12 cellular contexts compared by ENCODE assay signal in the genomic region with DNA sequence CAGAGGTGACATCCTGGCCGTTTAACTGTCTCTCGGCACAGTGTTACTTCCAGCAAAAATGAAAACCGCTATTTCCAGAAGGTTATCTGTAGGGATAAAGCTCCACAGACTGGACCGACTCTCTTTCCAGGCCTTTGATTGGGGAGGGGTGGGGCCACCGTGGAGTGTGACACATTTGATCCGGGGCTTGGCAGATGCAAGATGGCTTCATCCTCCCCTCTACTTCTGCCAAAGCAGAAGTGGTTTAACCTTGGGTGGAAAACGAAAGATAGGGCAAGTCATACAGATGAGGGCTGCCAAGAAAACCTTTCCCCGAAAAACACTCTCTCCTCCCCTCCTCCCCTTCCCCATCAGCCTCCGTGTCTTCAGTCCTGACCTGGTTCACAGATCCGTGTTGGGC.
DNase-seq lines count a peak whose midpoint lies in the region; ATAC-seq and TF ChIP-seq lines count a peak whose summit lies in the region.
"Had no signal": no experiment of that assay in that cellular context is flagged by ENCODE, and none has a peak within 500 bp of the region (broad histone marks: within the 10 kb centered on the region; RNA-seq: fewer than 3 reads in every experiment).

No MANE protein-coding gene starts in this region.

- TF ChIP-seq CTCF in GM23338 (conservative IDR thresholded peaks at IDR 0.05; ENCODE audit: low read depth in 2 of 2) (no peak), OCI-LY3 (IDR thresholded peaks at IDR 0.05; ENCODE audit: low read depth, low read length) (no peak), gastroesophageal sphincter (IDR thresholded peaks at IDR 0.05) (no peak), psoas muscle (IDR thresholded peaks at IDR 0.05) (no peak)

- intact Hi-C loops in psoas muscle (cut with DNase I), result no loop called here

- ATAC-seq in GM23338, result no peak
- peak; percentile 39 for ATAC-seq in gastroesophageal sphincter
- ATAC-seq in psoas muscle, result peak; percentile 84 to 88 (median 86)

- peaks cover 12% of the 10 kb centered on the region for H3K36me3 Mint-ChIP-seq in GM23338 (ENCODE audit: low read depth)

- DNase-seq in GM23338 (ENCODE audit: low spot score) (no peak), psoas muscle (peak; percentile 72 to 81), NCI-H1092 (lab: John Stamatoyannopoulos, UW) (no peak), NCI-H345 treated with DMSO at 0.1 percent for 48 hours (lab: John Stamatoyannopoulos, UW; ENCODE audit: unreplicated experiment) (no peak)
- no peak for DNase-seq in effector CD8-positive, alpha-beta T cell (lab: John Stamatoyannopoulos, UW)
- DNase-seq in stimulated activated CD4-positive, alpha-beta T cell treated with anti-CD3 and anti-CD28 coated beads, Interleukin-4, amount 100 ng/mL, for 1 hour, result no peak
- DNase-seq: dermis blood vessel endothelial cell; stimulated activated CD4-positive, alpha-beta T cell treated with anti-CD3 and anti-CD28 coated beads, Interleukin-2, amount 100 ng/mL, for 24 hours; stimulated activated naive CD4-positive, alpha-beta T cell had no signal

- 0 out of 2 replicates have a peak overlapping the region, but pooled peaks have one; percentile 14 for H3K27ac ChIP-seq in GM23338 (ENCODE audit: low read depth)
- peak overlapping the region; percentile 55 for H3K27ac ChIP-seq in OCI-LY3 (ENCODE audit: low read length)
- no peak overlapping the region for H3K27ac ChIP-seq in gastroesophageal sphincter
- H3K27ac ChIP-seq in psoas muscle, result peak overlapping the region; percentile 90
- H3K27ac ChIP-seq: VCaP had no signal

- H3K79me2 ChIP-seq in GM23338 (replicated peaks; ENCODE audit: insufficient read depth) (0 out of 2 replicates have a peak, but pooled peaks cover 4% of the 10 kb centered on the region), OCI-LY3 (ENCODE audit: low read length) (no peaks in the 10 kb centered on the region)

- H3K4me3 Mint-ChIP-seq in GM23338, result no peak overlapping the region

- no peaks in the 10 kb centered on the region for H3K9me2 ChIP-seq in GM23338 (ENCODE audit: insufficient read depth)

- H3K4me1 ChIP-seq in GM23338 (ENCODE audit: insufficient read depth) (peaks cover 14% of the 10 kb centered on the region), OCI-LY3 (ENCODE audit: low read length) (peaks cover 17% of the 10 kb centered on the region), gastroesophageal sphincter (no peaks in the 10 kb centered on the region), psoas muscle (peaks cover 21% of the 10 kb centered on the region)

- H3K9me3 ChIP-seq in OCI-LY3 (ENCODE audit: insufficient read depth, low read length) (no peaks in the 10 kb centered on the region), gastroesophageal sphincter (no peaks in the 10 kb centered on the region), psoas muscle (no peaks in the 10 kb centered on the region)

- H3K27me3 ChIP-seq in GM23338 (ENCODE audit: insufficient read depth) (no peaks in the 10 kb centered on the region), OCI-LY3 (ENCODE audit: low read depth, low read length) (no peaks in the 10 kb centered on the region), gastroesophageal sphincter (no peaks in the 10 kb centered on the region), psoas muscle (ENCODE audit: insufficient read depth in 3 of 3, low read length in 2 of 3) (no peaks in the 10 kb centered on the region)

- no peak overlapping the region for H3K4me3 ChIP-seq in GM23338
- H3K4me3 ChIP-seq in OCI-LY3 (ENCODE audit: low read length), result peak overlapping the region; percentile 59
- no peak overlapping the region for H3K4me3 ChIP-seq in gastroesophageal sphincter
- no peak overlapping the region for H3K4me3 ChIP-seq in psoas muscle

- H3K9ac ChIP-seq in OCI-LY3 (ENCODE audit: low read length), result no peak overlapping the region

- H3K27me3 Mint-ChIP-seq in GM23338 (ENCODE audit: insufficient read depth, low read depth, poor library complexity), result peaks cover 2% of the 10 kb centered on the region

- H4K20me1 ChIP-seq in GM23338 (replicated peaks; ENCODE audit: insufficient read depth) (no peaks in the 10 kb centered on the region; the same call in 1 of the 2 replicates), OCI-LY3 (ENCODE audit: insufficient read depth, low read length) (no peaks in the 10 kb centered on the region)

- TF ChIP-seq POLR2A in gastroesophageal sphincter (IDR thresholded peaks at IDR 0.05), result no peak

- H3K4me1 Mint-ChIP-seq in GM23338, result peaks cover 12% of the 10 kb centered on the region

- peaks cover 3% of the 10 kb centered on the region; the same call in 1 of the 2 replicates for H3F3A ChIP-seq in GM23338 (replicated peaks; ENCODE audit: low read depth)

- no peak for TF ChIP-seq EP300 in gastroesophageal sphincter (IDR thresholded peaks at IDR 0.05)

- no peak overlapping the region for H3K27ac Mint-ChIP-seq in GM23338

- H3K4me2 ChIP-seq in GM23338, result no peak overlapping the region
- peak overlapping the region; percentile 73 for H3K4me2 ChIP-seq in OCI-LY3 (ENCODE audit: low read length)

- H3K36me3 ChIP-seq in GM23338 (ENCODE audit: insufficient read depth), result 0 out of 2 replicates have a peak, but pooled peaks cover 6% of the 10 kb centered on the region
- peaks cover 2% of the 10 kb centered on the region for H3K36me3 ChIP-seq in OCI-LY3 (replicated peaks; ENCODE audit: low read depth, low read length)
- peaks cover 0 to 16% of the 10 kb centered on the region in 2 donors for H3K36me3 ChIP-seq in gastroesophageal sphincter
- no peaks in the 10 kb centered on the region for H3K36me3 ChIP-seq in psoas muscle (ENCODE audit: insufficient read depth in 1 of 2, low read depth in 1 of 2)

- WGBS in gastroesophageal sphincter (ENCODE audit: low coverage in 1 of 2), 2 donors, result 24 to 34% methylated on average over 4 to 9 of the region's 10 CpGs
- WGBS in psoas muscle, 3 donors, result 23 to 36% (median 26%) methylated on average over 10 of the region's 10 CpGs

- H3K9me3 Mint-ChIP-seq in GM23338, result no peaks in the 10 kb centered on the region

- H2AFZ ChIP-seq in GM23338, result no peak overlapping the region
- H2AFZ ChIP-seq in OCI-LY3 (ENCODE audit: low read depth, low read length), result no peak overlapping the region

TF ChIP-seq in GM23338, 12 proteins besides CTCF, POLR2A, EP300 and RAD21:
- TF ChIP-seq EZH2 (IDR thresholded peaks at IDR 0.05; ENCODE audit: low read depth, unreplicated experiment), result no peak
- TF ChIP-seq, protein P1, sequence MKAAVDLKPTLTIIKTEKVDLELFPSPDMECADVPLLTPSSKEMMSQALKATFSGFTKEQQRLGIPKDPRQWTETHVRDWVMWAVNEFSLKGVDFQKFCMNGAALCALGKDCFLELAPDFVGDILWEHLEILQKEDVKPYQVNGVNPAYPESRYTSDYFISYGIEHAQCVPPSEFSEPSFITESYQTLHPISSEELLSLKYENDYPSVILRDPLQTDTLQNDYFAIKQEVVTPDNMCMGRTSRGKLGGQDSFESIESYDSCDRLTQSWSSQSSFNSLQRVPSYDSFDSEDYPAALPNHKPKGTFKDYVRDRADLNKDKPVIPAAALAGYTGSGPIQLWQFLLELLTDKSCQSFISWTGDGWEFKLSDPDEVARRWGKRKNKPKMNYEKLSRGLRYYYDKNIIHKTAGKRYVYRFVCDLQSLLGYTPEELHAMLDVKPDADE (IDR thresholded peaks at IDR 0.05), result no peak

Comparison
In these comparisons a context has a peak if more than half of its experiments do, and no peak if none do; other contexts are left out.
1. DNase-seq: peak in psoas muscle (2 of 2); none in GM23338 (single experiment), effector CD8-positive, alpha-beta T cell (single experiment), NCI-H1092 (single experiment), stimulated activated CD4-positive, alpha-beta T cell treated with anti-CD3 and anti-CD28 coated beads, Interleukin-4, amount 100 ng/mL, for 1 hour (single experiment) and NCI-H345 treated with DMSO at 0.1 percent for 48 hours (single experiment).
2. H3K27ac ChIP-seq: peak in GM23338 (single experiment), OCI-LY3 (single experiment) and psoas muscle (single experiment); none in gastroesophageal sphincter (0 of 4).